Comparison of ENCODE assay signal across 1 cellular context in the genomic region with DNA sequence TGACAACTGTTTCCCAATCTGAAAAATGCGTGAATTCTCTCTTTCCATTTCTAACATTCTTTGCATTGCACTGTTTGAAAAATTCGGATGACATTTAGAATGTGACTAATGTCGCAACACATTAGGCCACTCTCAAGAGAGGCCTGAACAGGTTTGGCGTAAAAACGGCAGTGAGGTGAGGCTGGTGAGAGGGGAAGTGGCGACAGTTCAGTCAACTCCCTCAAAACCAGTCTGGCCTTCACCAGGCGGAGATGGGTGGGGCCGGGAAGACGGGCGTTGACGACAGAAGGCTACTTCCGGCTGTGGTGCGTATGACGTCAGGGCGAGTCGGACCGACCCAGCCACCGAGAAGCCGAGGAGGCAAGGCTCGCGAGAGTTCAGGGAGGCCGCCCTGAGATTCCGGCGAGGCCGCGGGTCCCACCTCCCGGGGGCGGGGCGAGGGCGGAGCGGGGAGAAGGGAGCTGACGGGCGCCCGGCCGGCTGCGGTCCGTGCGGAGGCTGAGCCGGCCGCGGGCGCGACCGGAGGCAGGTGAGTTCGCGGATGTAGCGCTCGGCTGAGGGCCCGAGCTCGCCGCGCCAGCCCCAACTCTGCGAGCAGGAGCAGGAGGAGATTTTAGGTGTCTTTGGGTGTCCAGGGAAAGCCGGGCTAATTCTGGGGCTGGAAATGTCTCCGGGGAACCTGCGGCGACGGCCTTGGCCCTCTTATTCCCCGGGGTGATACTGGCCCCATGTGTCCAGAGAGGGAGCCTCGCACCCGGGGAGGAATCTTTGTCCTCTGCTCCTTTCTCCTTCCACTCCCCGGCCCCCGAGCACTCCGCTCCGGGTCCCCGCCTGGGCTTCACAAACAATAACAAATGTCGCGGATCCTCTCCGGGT.
A peak's percentile ranks its signal among the peaks of the same experiment; 100 is the strongest.
TF ChIP-seq lines count a peak whose summit lies in the region.

A gene (plus strand): TSS at position 483 of the 876 bp plus-strand sequence. CDS start 53,435 bp downstream, outside the sequence.

TF ChIP-seq in HEK293, 187 proteins besides CTCF, POLR2A, EP300 and RAD21 (continued from another document and continues in another):
- TF ChIP-seq, protein P1, sequence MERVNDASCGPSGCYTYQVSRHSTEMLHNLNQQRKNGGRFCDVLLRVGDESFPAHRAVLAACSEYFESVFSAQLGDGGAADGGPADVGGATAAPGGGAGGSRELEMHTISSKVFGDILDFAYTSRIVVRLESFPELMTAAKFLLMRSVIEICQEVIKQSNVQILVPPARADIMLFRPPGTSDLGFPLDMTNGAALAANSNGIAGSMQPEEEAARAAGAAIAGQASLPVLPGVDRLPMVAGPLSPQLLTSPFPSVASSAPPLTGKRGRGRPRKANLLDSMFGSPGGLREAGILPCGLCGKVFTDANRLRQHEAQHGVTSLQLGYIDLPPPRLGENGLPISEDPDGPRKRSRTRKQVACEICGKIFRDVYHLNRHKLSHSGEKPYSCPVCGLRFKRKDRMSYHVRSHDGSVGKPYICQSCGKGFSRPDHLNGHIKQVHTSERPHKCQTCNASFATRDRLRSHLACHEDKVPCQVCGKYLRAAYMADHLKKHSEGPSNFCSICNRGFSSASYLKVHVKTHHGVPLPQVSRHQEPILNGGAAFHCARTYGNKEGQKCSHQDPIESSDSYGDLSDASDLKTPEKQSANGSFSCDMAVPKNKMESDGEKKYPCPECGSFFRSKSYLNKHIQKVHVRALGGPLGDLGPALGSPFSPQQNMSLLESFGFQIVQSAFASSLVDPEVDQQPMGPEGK (tag by site-specific recombination; IDR thresholded peaks at IDR 0.05): no peak; the same call in 1 of the 2 replicates
- TF ChIP-seq, protein P2, sequence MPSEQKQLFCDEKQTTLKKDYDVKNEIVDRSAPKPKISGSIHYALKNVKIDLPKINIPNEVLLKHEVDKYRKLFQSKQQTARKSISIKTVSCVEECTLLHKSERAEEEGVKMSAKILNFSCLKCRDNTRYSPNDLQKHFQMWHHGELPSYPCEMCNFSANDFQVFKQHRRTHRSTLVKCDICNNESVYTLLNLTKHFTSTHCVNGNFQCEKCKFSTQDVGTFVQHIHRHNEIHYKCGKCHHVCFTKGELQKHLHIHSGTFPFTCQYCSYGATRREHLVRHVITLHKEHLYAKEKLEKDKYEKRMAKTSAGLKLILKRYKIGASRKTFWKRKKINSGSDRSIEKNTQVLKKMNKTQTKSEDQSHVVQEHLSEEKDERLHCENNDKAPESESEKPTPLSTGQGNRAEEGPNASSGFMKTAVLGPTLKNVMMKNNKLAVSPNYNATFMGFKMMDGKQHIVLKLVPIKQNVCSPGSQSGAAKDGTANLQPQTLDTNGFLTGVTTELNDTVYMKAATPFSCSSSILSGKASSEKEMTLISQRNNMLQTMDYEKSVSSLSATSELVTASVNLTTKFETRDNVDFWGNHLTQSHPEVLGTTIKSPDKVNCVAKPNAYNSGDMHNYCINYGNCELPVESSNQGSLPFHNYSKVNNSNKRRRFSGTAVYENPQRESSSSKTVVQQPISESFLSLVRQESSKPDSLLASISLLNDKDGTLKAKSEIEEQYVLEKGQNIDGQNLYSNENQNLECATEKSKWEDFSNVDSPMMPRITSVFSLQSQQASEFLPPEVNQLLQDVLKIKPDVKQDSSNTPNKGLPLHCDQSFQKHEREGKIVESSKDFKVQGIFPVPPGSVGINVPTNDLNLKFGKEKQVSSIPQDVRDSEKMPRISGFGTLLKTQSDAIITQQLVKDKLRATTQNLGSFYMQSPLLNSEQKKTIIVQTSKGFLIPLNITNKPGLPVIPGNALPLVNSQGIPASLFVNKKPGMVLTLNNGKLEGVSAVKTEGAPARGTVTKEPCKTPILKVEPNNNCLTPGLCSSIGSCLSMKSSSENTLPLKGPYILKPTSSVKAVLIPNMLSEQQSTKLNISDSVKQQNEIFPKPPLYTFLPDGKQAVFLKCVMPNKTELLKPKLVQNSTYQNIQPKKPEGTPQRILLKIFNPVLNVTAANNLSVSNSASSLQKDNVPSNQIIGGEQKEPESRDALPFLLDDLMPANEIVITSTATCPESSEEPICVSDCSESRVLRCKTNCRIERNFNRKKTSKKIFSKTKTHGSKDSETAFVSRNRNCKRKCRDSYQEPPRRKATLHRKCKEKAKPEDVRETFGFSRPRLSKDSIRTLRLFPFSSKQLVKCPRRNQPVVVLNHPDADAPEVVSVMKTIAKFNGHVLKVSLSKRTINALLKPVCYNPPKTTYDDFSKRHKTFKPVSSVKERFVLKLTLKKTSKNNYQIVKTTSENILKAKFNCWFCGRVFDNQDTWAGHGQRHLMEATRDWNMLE (tag by site-specific recombination; conservative IDR thresholded peaks at IDR 0.05; ENCODE audit: low read depth): peak; percentile 98
- no peak for TF ChIP-seq GFI1B (tag by site-specific recombination; IDR thresholded peaks at IDR 0.05)
- no peak for TF ChIP-seq ZNF202 (tag by site-specific recombination; IDR thresholded peaks at IDR 0.05; ENCODE audit: borderline replicate concordance)
- TF ChIP-seq SP7 (tag by site-specific recombination; IDR thresholded peaks at IDR 0.05): peak; percentile 33; the same call in 1 of the 2 replicates
- TF ChIP-seq ZNF223 (tag by site-specific recombination; IDR thresholded peaks at IDR 0.05): no peak
- no peak for TF ChIP-seq ZNF664 (tag by site-specific recombination; IDR thresholded peaks at IDR 0.05)
- peak; percentile 100 for TF ChIP-seq ZBTB21 (tag by site-specific recombination; IDR thresholded peaks at IDR 0.05)
- TF ChIP-seq ZFP37 (tag by site-specific recombination; IDR thresholded peaks at IDR 0.05): peak; percentile 58
- TF ChIP-seq, protein P3, sequence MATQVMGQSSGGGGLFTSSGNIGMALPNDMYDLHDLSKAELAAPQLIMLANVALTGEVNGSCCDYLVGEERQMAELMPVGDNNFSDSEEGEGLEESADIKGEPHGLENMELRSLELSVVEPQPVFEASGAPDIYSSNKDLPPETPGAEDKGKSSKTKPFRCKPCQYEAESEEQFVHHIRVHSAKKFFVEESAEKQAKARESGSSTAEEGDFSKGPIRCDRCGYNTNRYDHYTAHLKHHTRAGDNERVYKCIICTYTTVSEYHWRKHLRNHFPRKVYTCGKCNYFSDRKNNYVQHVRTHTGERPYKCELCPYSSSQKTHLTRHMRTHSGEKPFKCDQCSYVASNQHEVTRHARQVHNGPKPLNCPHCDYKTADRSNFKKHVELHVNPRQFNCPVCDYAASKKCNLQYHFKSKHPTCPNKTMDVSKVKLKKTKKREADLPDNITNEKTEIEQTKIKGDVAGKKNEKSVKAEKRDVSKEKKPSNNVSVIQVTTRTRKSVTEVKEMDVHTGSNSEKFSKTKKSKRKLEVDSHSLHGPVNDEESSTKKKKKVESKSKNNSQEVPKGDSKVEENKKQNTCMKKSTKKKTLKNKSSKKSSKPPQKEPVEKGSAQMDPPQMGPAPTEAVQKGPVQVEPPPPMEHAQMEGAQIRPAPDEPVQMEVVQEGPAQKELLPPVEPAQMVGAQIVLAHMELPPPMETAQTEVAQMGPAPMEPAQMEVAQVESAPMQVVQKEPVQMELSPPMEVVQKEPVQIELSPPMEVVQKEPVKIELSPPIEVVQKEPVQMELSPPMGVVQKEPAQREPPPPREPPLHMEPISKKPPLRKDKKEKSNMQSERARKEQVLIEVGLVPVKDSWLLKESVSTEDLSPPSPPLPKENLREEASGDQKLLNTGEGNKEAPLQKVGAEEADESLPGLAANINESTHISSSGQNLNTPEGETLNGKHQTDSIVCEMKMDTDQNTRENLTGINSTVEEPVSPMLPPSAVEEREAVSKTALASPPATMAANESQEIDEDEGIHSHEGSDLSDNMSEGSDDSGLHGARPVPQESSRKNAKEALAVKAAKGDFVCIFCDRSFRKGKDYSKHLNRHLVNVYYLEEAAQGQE (tag by site-specific recombination; IDR thresholded peaks at IDR 0.05): no peak
- 0 out of 2 replicates have a peak, but pooled peaks have one; percentile 29 for TF ChIP-seq OSR2 (tag by site-specific recombination; IDR thresholded peaks at IDR 0.05)
- no peak for TF ChIP-seq ZNF37A (tag by site-specific recombination; IDR thresholded peaks at IDR 0.05)
- no peak; the same call in 1 of the 2 replicates for TF ChIP-seq ZNF654 (tag by site-specific recombination; IDR thresholded peaks at IDR 0.05; ENCODE audit: low read depth)
- no peak for TF ChIP-seq ZNF776 (tag by site-specific recombination; IDR thresholded peaks at IDR 0.05; ENCODE audit: borderline replicate concordance)
- TF ChIP-seq, protein P4, sequence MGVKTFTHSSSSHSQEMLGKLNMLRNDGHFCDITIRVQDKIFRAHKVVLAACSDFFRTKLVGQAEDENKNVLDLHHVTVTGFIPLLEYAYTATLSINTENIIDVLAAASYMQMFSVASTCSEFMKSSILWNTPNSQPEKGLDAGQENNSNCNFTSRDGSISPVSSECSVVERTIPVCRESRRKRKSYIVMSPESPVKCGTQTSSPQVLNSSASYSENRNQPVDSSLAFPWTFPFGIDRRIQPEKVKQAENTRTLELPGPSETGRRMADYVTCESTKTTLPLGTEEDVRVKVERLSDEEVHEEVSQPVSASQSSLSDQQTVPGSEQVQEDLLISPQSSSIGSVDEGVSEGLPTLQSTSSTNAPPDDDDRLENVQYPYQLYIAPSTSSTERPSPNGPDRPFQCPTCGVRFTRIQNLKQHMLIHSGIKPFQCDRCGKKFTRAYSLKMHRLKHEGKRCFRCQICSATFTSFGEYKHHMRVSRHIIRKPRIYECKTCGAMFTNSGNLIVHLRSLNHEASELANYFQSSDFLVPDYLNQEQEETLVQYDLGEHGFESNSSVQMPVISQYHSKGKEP (tag by site-specific recombination; IDR thresholded peaks at IDR 0.05): no peak
- no peak; the same call in 1 of the 2 replicates for TF ChIP-seq ZNF214 (tag by site-specific recombination; IDR thresholded peaks at IDR 0.05; ENCODE audit: borderline replicate concordance)
- no peak for TF ChIP-seq YY2 (tag by site-specific recombination; IDR thresholded peaks at IDR 0.05)
- peak; percentile 88 for TF ChIP-seq SP3 (tag by site-specific recombination; IDR thresholded peaks at IDR 0.05)
- TF ChIP-seq, protein P5, sequence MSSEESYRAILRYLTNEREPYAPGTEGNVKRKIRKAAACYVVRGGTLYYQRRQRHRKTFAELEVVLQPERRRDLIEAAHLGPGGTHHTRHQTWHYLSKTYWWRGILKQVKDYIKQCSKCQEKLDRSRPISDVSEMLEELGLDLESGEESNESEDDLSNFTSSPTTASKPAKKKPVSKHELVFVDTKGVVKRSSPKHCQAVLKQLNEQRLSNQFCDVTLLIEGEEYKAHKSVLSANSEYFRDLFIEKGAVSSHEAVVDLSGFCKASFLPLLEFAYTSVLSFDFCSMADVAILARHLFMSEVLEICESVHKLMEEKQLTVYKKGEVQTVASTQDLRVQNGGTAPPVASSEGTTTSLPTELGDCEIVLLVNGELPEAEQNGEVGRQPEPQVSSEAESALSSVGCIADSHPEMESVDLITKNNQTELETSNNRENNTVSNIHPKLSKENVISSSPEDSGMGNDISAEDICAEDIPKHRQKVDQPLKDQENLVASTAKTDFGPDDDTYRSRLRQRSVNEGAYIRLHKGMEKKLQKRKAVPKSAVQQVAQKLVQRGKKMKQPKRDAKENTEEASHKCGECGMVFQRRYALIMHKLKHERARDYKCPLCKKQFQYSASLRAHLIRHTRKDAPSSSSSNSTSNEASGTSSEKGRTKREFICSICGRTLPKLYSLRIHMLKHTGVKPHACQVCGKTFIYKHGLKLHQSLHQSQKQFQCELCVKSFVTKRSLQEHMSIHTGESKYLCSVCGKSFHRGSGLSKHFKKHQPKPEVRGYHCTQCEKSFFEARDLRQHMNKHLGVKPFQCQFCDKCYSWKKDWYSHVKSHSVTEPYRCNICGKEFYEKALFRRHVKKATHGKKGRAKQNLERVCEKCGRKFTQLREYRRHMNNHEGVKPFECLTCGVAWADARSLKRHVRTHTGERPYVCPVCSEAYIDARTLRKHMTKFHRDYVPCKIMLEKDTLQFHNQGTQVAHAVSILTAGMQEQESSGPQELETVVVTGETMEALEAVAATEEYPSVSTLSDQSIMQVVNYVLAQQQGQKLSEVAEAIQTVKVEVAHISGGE (tag by site-specific recombination; conservative IDR thresholded peaks at IDR 0.05; ENCODE audit: low read depth): peak; percentile 53
- no peak for TF ChIP-seq ZNF792 (tag by site-specific recombination; IDR thresholded peaks at IDR 0.05)
- TF ChIP-seq ZNF501 (tag by site-specific recombination; IDR thresholded peaks at IDR 0.05): peak; percentile 64
- TF ChIP-seq, protein P6, sequence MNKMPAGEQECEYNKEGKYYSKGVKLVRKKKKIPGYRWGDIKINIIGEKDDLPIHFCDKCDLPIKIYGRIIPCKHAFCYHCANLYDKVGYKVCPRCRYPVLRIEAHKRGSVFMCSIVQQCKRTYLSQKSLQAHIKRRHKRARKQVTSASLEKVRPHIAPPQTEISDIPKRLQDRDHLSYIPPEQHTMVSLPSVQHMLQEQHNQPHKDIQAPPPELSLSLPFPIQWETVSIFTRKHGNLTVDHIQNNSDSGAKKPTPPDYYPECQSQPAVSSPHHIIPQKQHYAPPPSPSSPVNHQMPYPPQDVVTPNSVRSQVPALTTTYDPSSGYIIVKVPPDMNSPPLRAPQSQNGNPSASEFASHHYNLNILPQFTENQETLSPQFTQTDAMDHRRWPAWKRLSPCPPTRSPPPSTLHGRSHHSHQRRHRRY (tag by site-specific recombination; IDR thresholded peaks at IDR 0.05): no peak
- peak; percentile 60; the same call in 1 of the 2 replicates for TF ChIP-seq ZBTB20 (tag by site-specific recombination; IDR thresholded peaks at IDR 0.05)
- no peak for TF ChIP-seq ZNF10 (tag by site-specific recombination; IDR thresholded peaks at IDR 0.05)
- TF ChIP-seq ZNF19 (tag by site-specific recombination; IDR thresholded peaks at IDR 0.05; ENCODE audit: low read depth): no peak
- TF ChIP-seq, protein P7, sequence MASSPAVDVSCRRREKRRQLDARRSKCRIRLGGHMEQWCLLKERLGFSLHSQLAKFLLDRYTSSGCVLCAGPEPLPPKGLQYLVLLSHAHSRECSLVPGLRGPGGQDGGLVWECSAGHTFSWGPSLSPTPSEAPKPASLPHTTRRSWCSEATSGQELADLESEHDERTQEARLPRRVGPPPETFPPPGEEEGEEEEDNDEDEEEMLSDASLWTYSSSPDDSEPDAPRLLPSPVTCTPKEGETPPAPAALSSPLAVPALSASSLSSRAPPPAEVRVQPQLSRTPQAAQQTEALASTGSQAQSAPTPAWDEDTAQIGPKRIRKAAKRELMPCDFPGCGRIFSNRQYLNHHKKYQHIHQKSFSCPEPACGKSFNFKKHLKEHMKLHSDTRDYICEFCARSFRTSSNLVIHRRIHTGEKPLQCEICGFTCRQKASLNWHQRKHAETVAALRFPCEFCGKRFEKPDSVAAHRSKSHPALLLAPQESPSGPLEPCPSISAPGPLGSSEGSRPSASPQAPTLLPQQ (tag by site-specific recombination; IDR thresholded peaks at IDR 0.05): peak; percentile 94
- TF ChIP-seq ZNF473 (tag by site-specific recombination; IDR thresholded peaks at IDR 0.05): no peak
- 0 out of 2 replicates have a peak, but pooled peaks have one; percentile 14 for TF ChIP-seq ZIC2 (tag by site-specific recombination; IDR thresholded peaks at IDR 0.05)
- no peak for TF ChIP-seq TCF7L2 (IDR thresholded peaks at IDR 0.05; ENCODE audit: borderline replicate concordance, low read depth, low read length)
- TF ChIP-seq, protein P8, sequence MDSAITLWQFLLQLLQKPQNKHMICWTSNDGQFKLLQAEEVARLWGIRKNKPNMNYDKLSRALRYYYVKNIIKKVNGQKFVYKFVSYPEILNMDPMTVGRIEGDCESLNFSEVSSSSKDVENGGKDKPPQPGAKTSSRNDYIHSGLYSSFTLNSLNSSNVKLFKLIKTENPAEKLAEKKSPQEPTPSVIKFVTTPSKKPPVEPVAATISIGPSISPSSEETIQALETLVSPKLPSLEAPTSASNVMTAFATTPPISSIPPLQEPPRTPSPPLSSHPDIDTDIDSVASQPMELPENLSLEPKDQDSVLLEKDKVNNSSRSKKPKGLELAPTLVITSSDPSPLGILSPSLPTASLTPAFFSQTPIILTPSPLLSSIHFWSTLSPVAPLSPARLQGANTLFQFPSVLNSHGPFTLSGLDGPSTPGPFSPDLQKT (IDR thresholded peaks at IDR 0.05; ENCODE audit: borderline replicate concordance, low read depth, low read length): no peak
- no peak for TF ChIP-seq ZNF658 (tag by site-specific recombination; IDR thresholded peaks at IDR 0.05)
